ENCODE assay signal across 18 cellular contexts in genomic region chr2:14910659-14911058, GRCh38.
DNase-seq lines count a peak whose midpoint lies in the region; ATAC-seq and TF ChIP-seq lines count a peak whose summit lies in the region.
"Had no signal": no experiment of that assay in that cellular context is flagged by ENCODE, and none has a peak within 500 bp of the region (broad histone marks: within the 10 kb centered on the region; RNA-seq: fewer than 3 reads in every experiment).

No MANE protein-coding gene starts in this region.

- TF ChIP-seq CTCF in GM23338 (conservative IDR thresholded peaks at IDR 0.05; ENCODE audit: low read depth in 2 of 2), result no peak

- H3K36me3 Mint-ChIP-seq in GM23338 (ENCODE audit: low read depth), result no peaks in the 10 kb centered on the region
- no peaks in the 10 kb centered on the region for H3K36me3 Mint-ChIP-seq in activated T-helper 1 cell treated with anti-CD3 and anti-CD28 coated beads, Interleukin-12 subunit alpha, Interleukin-12 subunit beta, Interleukin-2, Interleukin-4 antibody, amounts not matched to agents 30 ng/mL and 10 ng/mL and 1 ng/mL, durations not matched to agents 14 hours and 24 hours and 36 hours (ENCODE audit: low read depth)
- H3K36me3 Mint-ChIP-seq: CD14-positive monocyte; CD8-positive, alpha-beta T cell had no signal

- H3K4me2 ChIP-seq in GM23338, result no peak overlapping the region
- H3K4me2 ChIP-seq: A549 had no signal

- H3K27ac Mint-ChIP-seq in GM23338, result no peak overlapping the region
- no peak overlapping the region for H3K27ac Mint-ChIP-seq in activated T-helper 1 cell treated with anti-CD3 and anti-CD28 coated beads, Interleukin-12 subunit alpha, Interleukin-12 subunit beta, Interleukin-2, Interleukin-4 antibody, amounts not matched to agents 30 ng/mL and 10 ng/mL and 1 ng/mL, durations not matched to agents 14 hours and 24 hours and 36 hours
- H3K27ac Mint-ChIP-seq: CD14-positive monocyte; CD8-positive, alpha-beta T cell; HFFc6 had no signal

- H3K9me3 Mint-ChIP-seq in GM23338, result peaks cover 2% of the 10 kb centered on the region; the same call in 1 of the 3 replicates
- H3K9me3 Mint-ChIP-seq in activated T-helper 1 cell treated with anti-CD3 and anti-CD28 coated beads, Interleukin-12 subunit alpha, Interleukin-12 subunit beta, Interleukin-2, Interleukin-4 antibody, amounts not matched to agents 30 ng/mL and 10 ng/mL and 1 ng/mL, durations not matched to agents 14 hours and 24 hours and 36 hours, result no peaks in the 10 kb centered on the region
- H3K9me3 Mint-ChIP-seq: CD8-positive, alpha-beta T cell had no signal

- no peaks in the 10 kb centered on the region for H4K20me1 ChIP-seq in GM23338 (replicated peaks; ENCODE audit: insufficient read depth)

- H3K9me2 ChIP-seq in GM23338 (ENCODE audit: insufficient read depth), result no peaks in the 10 kb centered on the region

- intact Hi-C loops in activated T-helper 1 cell treated with anti-CD3 and anti-CD28 coated beads, Interleukin-12 subunit alpha, Interleukin-12 subunit beta, Interleukin-2, Interleukin-4 antibody, amounts not matched to agents 30 ng/mL and 10 ng/mL and 1 ng/mL, durations not matched to agents 14 hours and 24 hours and 36 hours (cut with micrococcal nuclease), result no loop called here

- peak overlapping the region; percentile 76; the same call in 1 of the 2 replicates for H2AFZ ChIP-seq in GM23338

- ATAC-seq in GM23338, result no peak
- ATAC-seq: A549; CD8-positive, alpha-beta T cell had no signal

- H3F3A ChIP-seq in GM23338 (replicated peaks; ENCODE audit: low read depth), result no peaks in the 10 kb centered on the region

- H3K4me3 ChIP-seq in GM23338, result no peak overlapping the region
- H3K4me3 ChIP-seq: A549 had no signal

- H3K27me3 ChIP-seq in GM23338 (ENCODE audit: insufficient read depth), result no peaks in the 10 kb centered on the region

- peaks cover 12% of the 10 kb centered on the region for H3K4me1 Mint-ChIP-seq in GM23338
- no peaks in the 10 kb centered on the region for H3K4me1 Mint-ChIP-seq in activated T-helper 1 cell treated with anti-CD3 and anti-CD28 coated beads, Interleukin-12 subunit alpha, Interleukin-12 subunit beta, Interleukin-2, Interleukin-4 antibody, amounts not matched to agents 30 ng/mL and 10 ng/mL and 1 ng/mL, durations not matched to agents 14 hours and 24 hours and 36 hours (ENCODE audit: low read depth)
- H3K4me1 Mint-ChIP-seq: CD14-positive monocyte had no signal

- H3K27ac ChIP-seq in GM23338 (ENCODE audit: low read depth) (no peak overlapping the region), substantia nigra (ENCODE audit: low read depth, low read length, poor library complexity, severe bottlenecking) (no peak overlapping the region)
- H3K27ac ChIP-seq: A549 had no signal

- no peaks in the 10 kb centered on the region for H3K79me2 ChIP-seq in GM23338 (replicated peaks; ENCODE audit: insufficient read depth)

- no peaks in the 10 kb centered on the region for H3K36me3 ChIP-seq in GM23338 (ENCODE audit: insufficient read depth)

- H3K27me3 Mint-ChIP-seq in GM23338 (ENCODE audit: insufficient read depth, low read depth, poor library complexity), result peaks cover 2% of the 10 kb centered on the region
- H3K27me3 Mint-ChIP-seq in activated T-helper 1 cell treated with anti-CD3 and anti-CD28 coated beads, Interleukin-12 subunit alpha, Interleukin-12 subunit beta, Interleukin-2, Interleukin-4 antibody, amounts not matched to agents 30 ng/mL and 10 ng/mL and 1 ng/mL, durations not matched to agents 14 hours and 24 hours and 36 hours (ENCODE audit: insufficient read depth), result no peaks in the 10 kb centered on the region

- H3K4me1 ChIP-seq in GM23338 (ENCODE audit: insufficient read depth), result peaks cover 5% of the 10 kb centered on the region; the same call in 1 of the 2 replicates
- H3K4me1 ChIP-seq: A549 had no signal

- DNase-seq in GM23338 (ENCODE audit: low spot score) (no peak), NCI-H1694 treated with DMSO at 0.1 percent for 48 hours (lab: John Stamatoyannopoulos, UW) (peak; percentile 95), SK-N-DZ (ENCODE audit: low spot score) (peak; percentile 9), iris pigment epithelial cell (ENCODE audit: low read depth) (peak; percentile 3), HUDEP-2 (lab: John Stamatoyannopoulos, UW; ENCODE audit: unreplicated experiment in 76 of 76) (no peak), NCI-H226 (no peak), substantia nigra (lab: John Stamatoyannopoulos, UW) (no peak)
- no peak for DNase-seq in activated T-helper 1 cell treated with anti-CD3 and anti-CD28 coated beads, Interleukin-12 subunit alpha, Interleukin-12 subunit beta, Interleukin-2, Interleukin-4 antibody, amounts not matched to agents 30 ng/mL and 10 ng/mL and 1 ng/mL, durations not matched to agents 14 hours and 24 hours and 36 hours (ENCODE audit: low spot score)
- DNase-seq: CD8-positive, alpha-beta T cell; COR-L47; DMS153; DND-41; GDM1; HCEC 1CT; HFFc6; IMR-90 had no signal

- H3K4me3 Mint-ChIP-seq in GM23338, result no peak overlapping the region
- no peak overlapping the region for H3K4me3 Mint-ChIP-seq in activated T-helper 1 cell treated with anti-CD3 and anti-CD28 coated beads, Interleukin-12 subunit alpha, Interleukin-12 subunit beta, Interleukin-2, Interleukin-4 antibody, amounts not matched to agents 30 ng/mL and 10 ng/mL and 1 ng/mL, durations not matched to agents 14 hours and 24 hours and 36 hours
- H3K4me3 Mint-ChIP-seq: CD14-positive monocyte; CD8-positive, alpha-beta T cell; HFFc6 had no signal

TF ChIP-seq in GM23338, 12 proteins besides CTCF, POLR2A, EP300 and RAD21 (continues in another document):
- TF ChIP-seq ZNF114 (CRISPR knock-in tag; IDR thresholded peaks at IDR 0.05), result no peak
- no peak for TF ChIP-seq ZNF331 (CRISPR knock-in tag; IDR thresholded peaks at IDR 0.05; ENCODE audit: low read depth)
- no peak for TF ChIP-seq ZNF462 (CRISPR knock-in tag; IDR thresholded peaks at IDR 0.05)
- TF ChIP-seq, protein P1, sequence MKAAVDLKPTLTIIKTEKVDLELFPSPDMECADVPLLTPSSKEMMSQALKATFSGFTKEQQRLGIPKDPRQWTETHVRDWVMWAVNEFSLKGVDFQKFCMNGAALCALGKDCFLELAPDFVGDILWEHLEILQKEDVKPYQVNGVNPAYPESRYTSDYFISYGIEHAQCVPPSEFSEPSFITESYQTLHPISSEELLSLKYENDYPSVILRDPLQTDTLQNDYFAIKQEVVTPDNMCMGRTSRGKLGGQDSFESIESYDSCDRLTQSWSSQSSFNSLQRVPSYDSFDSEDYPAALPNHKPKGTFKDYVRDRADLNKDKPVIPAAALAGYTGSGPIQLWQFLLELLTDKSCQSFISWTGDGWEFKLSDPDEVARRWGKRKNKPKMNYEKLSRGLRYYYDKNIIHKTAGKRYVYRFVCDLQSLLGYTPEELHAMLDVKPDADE (IDR thresholded peaks at IDR 0.05), result no peak
- TF ChIP-seq JUNB (IDR thresholded peaks at IDR 0.05; ENCODE audit: unreplicated experiment), result no peak

Comparison
In these comparisons a context has a peak if more than half of its experiments do, and no peak if none do; other contexts are left out.
1. DNase-seq: peak in NCI-H1694 treated with DMSO at 0.1 percent for 48 hours (single experiment), SK-N-DZ (single experiment) and iris pigment epithelial cell (single experiment); none in GM23338 (single experiment), HUDEP-2 (0 of 76), activated T-helper 1 cell treated with anti-CD3 and anti-CD28 coated beads, Interleukin-12 subunit alpha, Interleukin-12 subunit beta, Interleukin-2, Interleukin-4 antibody, amounts not matched to agents 30 ng/mL and 10 ng/mL and 1 ng/mL, durations not matched to agents 14 hours and 24 hours and 36 hours (single experiment), NCI-H226 (single experiment) and substantia nigra (0 of 49).